Comparison of ENCODE assay signal across 8 cellular contexts in the genomic region with DNA sequence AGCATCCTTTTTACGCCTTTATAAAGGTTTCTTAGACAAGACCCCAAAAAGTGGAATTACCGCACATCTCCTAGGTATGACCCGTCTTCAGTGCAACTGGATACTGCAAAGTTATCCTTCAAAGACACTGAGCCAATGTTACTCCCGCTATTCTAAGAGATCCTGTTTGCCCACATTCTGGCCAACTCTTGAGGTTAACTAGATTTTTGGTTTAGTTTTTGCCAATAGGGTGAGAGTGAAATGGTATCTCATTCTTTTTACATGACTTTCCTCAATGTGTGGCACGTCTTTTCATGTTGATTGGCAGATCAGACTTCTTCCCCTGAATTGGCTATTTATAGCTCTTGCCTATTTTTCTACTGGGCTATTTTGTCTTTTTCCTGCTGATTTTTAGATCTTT.
"Had no signal": no experiment of that assay in that cellular context is flagged by ENCODE, and none has a peak within 500 bp of the region (broad histone marks: within the 10 kb centered on the region; RNA-seq: fewer than 3 reads in every experiment).

No MANE protein-coding gene starts in this region.

- H3K9ac ChIP-seq: GM23248 had no signal

- H2AFZ ChIP-seq: GM23248 had no signal

- H3K36me3 ChIP-seq: HAP-1 had no signal

- H3K4me3 ChIP-seq: GM23248, HAP-1, K562 had no signal

- H3K9me3 ChIP-seq: HAP-1 had no signal

- ATAC-seq: HCT116, K562 had no signal

- H3K27ac ChIP-seq: GM23248 had no signal

- H3K27ac Mint-ChIP-seq: HFFc6 had no signal

- H3K4me3 Mint-ChIP-seq: HFFc6 had no signal

- H3K9me3 Mint-ChIP-seq: HFFc6 had no signal

- H3K4me1 ChIP-seq: HAP-1 had no signal

- DNase-seq: GM23248, GOT3, H7, HFFc6, IMR-90 had no signal
